23 cellular contexts compared by ENCODE assay signal in genomic region chr2:135965756-135966155, GRCh38.
"Had no signal": no experiment of that assay in that cellular context is flagged by ENCODE, and none has a peak within 500 bp of the region (broad histone marks: within the 10 kb centered on the region; RNA-seq: fewer than 3 reads in every experiment).

No MANE protein-coding gene starts in this region.

- H3K9me3 Mint-ChIP-seq: activated CD8-positive, alpha-beta T cell treated with anti-CD3 and anti-CD28 coated beads for 36 hours; dendritic cell treated with granulocyte-macrophage colony-stimulating factor and Interleukin-4, amounts not matched to agents 40 ng/mL and 50 ng/mL, for 4 days; naive thymus-derived CD8-positive, alpha-beta T cell had no signal

- DNase-seq: activated CD4-positive, alpha-beta T cell treated with anti-CD3 and anti-CD28 coated beads for 36 hours; activated CD8-positive, alpha-beta memory T cell treated with anti-CD3 and anti-CD28 coated beads, Interleukin-2, amount 50 U/mL, for 4 hours; activated CD8-positive, alpha-beta T cell treated with anti-CD3 and anti-CD28 coated beads for 36 hours; activated T-cell treated with anti-CD3 and anti-CD28 coated beads, Interleukin-2, amount 50 U/mL, for 48 hours; effector memory CD4-positive, alpha-beta T cell; foreskin keratinocyte; glutamatergic neuron; hypothalamus; kidney; left ventricle myocardium inferior; mesenchymal stem cell; naive thymus-derived CD8-positive, alpha-beta T cell; nucleus accumbens; right cardiac atrium; small intestine; stimulated activated CD4-positive, alpha-beta T cell treated with anti-CD3 and anti-CD28 coated beads, Interleukin-4, amount 100 ng/mL, for 4 hours; stimulated activated CD8-positive, alpha-beta memory T cell treated with anti-CD3 and anti-CD28 coated beads, Interleukin-4, amount 100 ng/mL, for 48 hours; stimulated activated naive CD4-positive, alpha-beta T cell treated with Interleukin-2 at 50 U/mL for 16 hours; transverse colon had no signal

- H3K4me3 ChIP-seq: ascending aorta, breast epithelium, left ventricle myocardium inferior, transverse colon had no signal

- H3K27ac Mint-ChIP-seq: activated CD4-positive, alpha-beta T cell treated with anti-CD3 and anti-CD28 coated beads for 36 hours; activated CD8-positive, alpha-beta T cell treated with anti-CD3 and anti-CD28 coated beads for 36 hours; dendritic cell treated with granulocyte-macrophage colony-stimulating factor and Interleukin-4, amounts not matched to agents 40 ng/mL and 50 ng/mL, for 4 days; progenitor cell of endocrine pancreas had no signal

- H3K4me3 Mint-ChIP-seq: activated CD4-positive, alpha-beta T cell treated with anti-CD3 and anti-CD28 coated beads for 36 hours; activated CD8-positive, alpha-beta T cell treated with anti-CD3 and anti-CD28 coated beads for 36 hours; dendritic cell treated with granulocyte-macrophage colony-stimulating factor and Interleukin-4, amounts not matched to agents 40 ng/mL and 50 ng/mL, for 4 days; naive thymus-derived CD8-positive, alpha-beta T cell had no signal

- H3K9me3 ChIP-seq: ascending aorta, breast epithelium, left ventricle myocardium inferior, transverse colon had no signal

- H3K27ac ChIP-seq: ascending aorta, breast epithelium, foreskin keratinocyte, left ventricle myocardium inferior, transverse colon had no signal

- FAIRE-seq: small intestine had no signal

- H3K27me3 Mint-ChIP-seq: activated CD4-positive, alpha-beta T cell treated with anti-CD3 and anti-CD28 coated beads for 36 hours; activated CD8-positive, alpha-beta T cell treated with anti-CD3 and anti-CD28 coated beads for 36 hours; dendritic cell treated with granulocyte-macrophage colony-stimulating factor and Interleukin-4, amounts not matched to agents 40 ng/mL and 50 ng/mL, for 4 days; naive thymus-derived CD8-positive, alpha-beta T cell; progenitor cell of endocrine pancreas had no signal

- H3K36me3 ChIP-seq: ascending aorta, breast epithelium, left ventricle myocardium inferior had no signal

- ATAC-seq: activated CD4-positive, alpha-beta T cell treated with anti-CD3 and anti-CD28 coated beads for 36 hours; activated CD8-positive, alpha-beta T cell treated with anti-CD3 and anti-CD28 coated beads for 36 hours; foreskin keratinocyte; naive thymus-derived CD8-positive, alpha-beta T cell; right cardiac atrium had no signal

- H3K27me3 ChIP-seq: ascending aorta, breast epithelium, foreskin keratinocyte, transverse colon had no signal

- H3K4me1 ChIP-seq: ascending aorta, breast epithelium, foreskin keratinocyte had no signal
